Comparison of ENCODE assay signal across 10 cellular contexts in genomic region chr7:68265258-68265657, GRCh38.
"Had no signal": no experiment of that assay in that cellular context is flagged by ENCODE, and none has a peak within 500 bp of the region (broad histone marks: within the 10 kb centered on the region; RNA-seq: fewer than 3 reads in every experiment).

No MANE protein-coding gene starts in this region.

- H2AFZ ChIP-seq: GM23248 had no signal

- H3K27ac ChIP-seq: GM23248, HL-60 had no signal

- ATAC-seq: HCT116, K562 had no signal

- FAIRE-seq: K562 had no signal

- H3K36me3 ChIP-seq: HAP-1 had no signal

- H3K4me1 ChIP-seq: HAP-1 had no signal

- H3K9ac ChIP-seq: GM23248 had no signal

- H3K4me3 ChIP-seq: GM23248, HAP-1, K562 had no signal

- DNase-seq: GM23248, GOT3, H7, HFFc6, IMR-90, KG1 had no signal
